In genomic region chr2:239296020-239296932, GRCh38 we compare ENCODE assay signal across 1 cellular context.
TF ChIP-seq lines count a peak whose summit lies in the region.

No MANE protein-coding gene starts in this region.

TF ChIP-seq in H1, 55 proteins besides CTCF, POLR2A, EP300 and RAD21 (continued from another document):
- TF ChIP-seq CHD7 (IDR thresholded peaks at IDR 0.05; ENCODE audit: insufficient replicate concordance, low read length): no peak
- no peak for TF ChIP-seq CEBPB (IDR thresholded peaks at IDR 0.05; ENCODE audit: low read depth, low read length)
- no peak for TF ChIP-seq FOSL1 (IDR thresholded peaks at IDR 0.05; ENCODE audit: insufficient read depth, low read depth, low read length)
- no peak for TF ChIP-seq RNF2 (IDR thresholded peaks at IDR 0.05; ENCODE audit: borderline replicate concordance, low read depth, low read length, missing control alignments, poor library complexity, severe bottlenecking)
- TF ChIP-seq MAFK (IDR thresholded peaks at IDR 0.05; ENCODE audit: low read depth, low read length): no peak
- no peak for TF ChIP-seq CHD1 (IDR thresholded peaks at IDR 0.05; ENCODE audit: low read depth, low read length)
- TF ChIP-seq SP4 (IDR thresholded peaks at IDR 0.05; ENCODE audit: low read length): no peak
- TF ChIP-seq TAF1 (IDR thresholded peaks at IDR 0.05; ENCODE audit: low read depth, low read length): no peak
- no peak for TF ChIP-seq EZH2 (IDR thresholded peaks at IDR 0.05; ENCODE audit: low read depth, low read length, severe bottlenecking)
- TF ChIP-seq MAX (IDR thresholded peaks at IDR 0.05): no peak
- no peak for TF ChIP-seq CBX8 (IDR thresholded peaks at IDR 0.05; ENCODE audit: borderline replicate concordance, low read depth, low read length)
- no peak for TF ChIP-seq HDAC2 (IDR thresholded peaks at IDR 0.05; ENCODE audit: borderline replicate concordance in 1 of 2, low read depth in 2 of 2, low read length in 2 of 2)
- no peak for TF ChIP-seq NANOG (IDR thresholded peaks at IDR 0.05; ENCODE audit: insufficient read depth, low read depth, low read length, poor library complexity, severe bottlenecking)
- TF ChIP-seq BCL11A (IDR thresholded peaks at IDR 0.05; ENCODE audit: low read depth in 2 of 2, low read length in 2 of 2): no peak
- no peak for TF ChIP-seq SUZ12 (IDR thresholded peaks at IDR 0.05; ENCODE audit: low read length)
- no peak for TF ChIP-seq SIN3A (conservative IDR thresholded peaks at IDR 0.05 in 1 of 2, IDR thresholded peaks at IDR 0.05 in 1 of 2; ENCODE audit: low read depth in 1 of 2, low read length in 2 of 2)
